ENCODE assay signal across 9 cellular contexts in the genomic region with DNA sequence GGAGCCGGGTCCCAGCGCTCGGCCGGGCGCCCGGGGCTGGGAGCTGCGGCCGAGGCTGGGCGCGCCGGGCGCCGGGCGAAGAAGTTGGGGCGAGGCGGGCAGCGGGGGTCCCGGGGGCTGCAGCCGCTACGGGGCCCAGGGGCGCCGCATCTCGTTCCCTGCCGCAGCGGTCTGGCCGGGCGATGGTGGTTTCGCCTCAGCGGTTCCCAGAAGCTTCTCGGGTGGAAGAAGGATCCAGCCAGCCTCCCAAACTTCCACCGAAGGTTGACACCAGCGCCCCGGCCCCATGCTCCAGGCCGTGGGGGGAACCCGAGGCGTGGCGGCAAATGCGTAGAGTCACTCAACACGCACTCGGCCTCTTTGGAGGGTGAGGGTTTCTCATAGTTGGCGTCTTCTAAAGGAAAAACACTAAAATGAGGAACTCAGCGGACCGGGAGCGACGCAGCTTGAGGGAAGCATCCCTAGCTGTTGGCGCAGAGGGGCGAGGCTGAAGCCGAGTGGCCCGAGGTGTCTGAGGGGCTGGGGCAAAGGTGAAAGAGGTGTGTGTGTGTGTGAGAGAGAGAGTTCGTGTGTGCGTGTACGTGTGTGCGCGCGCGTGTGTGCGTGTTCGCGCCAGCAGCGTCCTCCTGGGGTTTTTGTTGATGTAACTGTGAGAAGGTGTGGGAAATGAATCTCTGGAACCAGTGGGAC. TPM values are rescaled to one million over a fixed set of nuclear protein-coding genes. Genes with fewer than 3 reads are reported as not detected.
DNase-seq lines count a peak whose midpoint lies in the region; ATAC-seq, FAIRE-seq and TF ChIP-seq lines count a peak whose summit lies in the region.
"Had no signal": no experiment of that assay in that cellular context is flagged by ENCODE, and none has a peak within 500 bp of the region (broad histone marks: within the 10 kb centered on the region; RNA-seq: fewer than 3 reads in every experiment).

No MANE protein-coding gene starts in this region.

- POLR2A ChIA-PET in endothelial cell of umbilical vein (lab: Charles Lee): no interaction called here

- peak overlapping the region in 2 of 6 donors; percentile 12 to 51 for H3K27ac Mint-ChIP-seq in naive B cell

- H3K4me3 ChIP-seq in SJCRH30 (peak overlapping the region; percentile 94), endothelial cell of umbilical vein (replicated peaks in 1 of 3; ENCODE audit: insufficient read depth in 1 of 3, low read depth in 1 of 3, low read length in 3 of 3) (peak overlapping the region in 2 of 3 experiments; percentile 31 to 53)

- ATAC-seq in activated T-cell treated with anti-CD3 and anti-CD28 coated beads, Interleukin-2, amount 50 U/mL, for 4 hours: peak; percentile 30 to 55
- ATAC-seq in naive B cell (ENCODE audit: low read depth in 2 of 2) (peak; percentile 46 to 61), HG03457 (IDR thresholded peaks at IDR 0.05; ENCODE audit: unreplicated experiment) (no peak)

- CTCF ChIA-PET in endothelial cell of umbilical vein (lab: Charles Lee): no interaction called here

- H2AFZ ChIP-seq in endothelial cell of umbilical vein (ENCODE audit: low read depth, low read length): peak overlapping the region; percentile 85

- peaks cover 11% of the 10 kb centered on the region for H3K4me1 Mint-ChIP-seq in activated T-cell treated with anti-CD3 and anti-CD28 coated beads, Interleukin-2, amount 50 U/mL, for 4 hours (ENCODE audit: low read depth)
- H3K4me1 Mint-ChIP-seq in naive B cell: peaks cover 12 to 22% (median 13%) of the 10 kb centered on the region in 3 donors

- intact Hi-C loops in endothelial cell of umbilical vein (cut with micrococcal nuclease): loop anchor here (5.0 to 10.0 kb wide), 3 partner anchors 75 to 363 kb away; no protein-coding TSS in a partner anchor

- DNase-seq in activated T-cell treated with anti-CD3 and anti-CD28 coated beads, Interleukin-2, amount 50 U/mL, for 4 hours: no peak
- DNase-seq in activated T-cell treated with anti-CD3 and anti-CD28 coated beads for 4 hours (no peak), SJCRH30 (peak; percentile 45 to 57), endothelial cell of umbilical vein (ENCODE audit: low read depth, low spot score) (peak; percentile 16), naive B cell (peak; percentile 13), midbrain (lab: John Stamatoyannopoulos, UW) (no peak), GF-D8 (lab: John Stamatoyannopoulos, UW) (no peak)

- H3K9me3 ChIP-seq in SJCRH30 (replicated peaks) (no peaks in the 10 kb centered on the region), endothelial cell of umbilical vein (replicated peaks; ENCODE audit: control insufficient read depth, insufficient read depth, low read length) (no peaks in the 10 kb centered on the region)

- H3K4me1 ChIP-seq in SJCRH30 (peaks cover 35% of the 10 kb centered on the region), endothelial cell of umbilical vein (ENCODE audit: control insufficient read depth, extremely low read depth, insufficient read depth, low read length) (no peaks in the 10 kb centered on the region)

- no peak overlapping the region for H3K9ac ChIP-seq in endothelial cell of umbilical vein (replicated peaks; ENCODE audit: extremely low read depth, insufficient read depth, low read length)

- H4K20me1 ChIP-seq in endothelial cell of umbilical vein (replicated peaks; ENCODE audit: control insufficient read depth, extremely low read depth, insufficient read depth, low read length): no peaks in the 10 kb centered on the region

- H3K9me3 Mint-ChIP-seq in activated T-cell treated with anti-CD3 and anti-CD28 coated beads, Interleukin-2, amount 50 U/mL, for 4 hours: no peaks in the 10 kb centered on the region
- peaks cover 0 to 2% (median 0%) of the 10 kb centered on the region in 7 donors for H3K9me3 Mint-ChIP-seq in naive B cell

- BruUV-seq in endothelial cell of umbilical vein (replicated peaks; lab: Mats Ljungman, UMichigan): no TSS peak

- H3K36me3 ChIP-seq in SJCRH30 (peaks cover 3% of the 10 kb centered on the region; the same call in 1 of the 2 replicates), endothelial cell of umbilical vein (ENCODE audit: control insufficient read depth in 2 of 2, extremely low read depth in 1 of 2, insufficient read depth in 2 of 2, low read length in 2 of 2) (no peaks in the 10 kb centered on the region)

- no peak for FAIRE-seq in endothelial cell of umbilical vein (lab: Jason Lieb, UNC)
- FAIRE-seq: frontal cortex had no signal

- dilution Hi-C loops in endothelial cell of umbilical vein (cut with MboI; ENCODE audit: extremely low pct_ligation_motif_present, low sequenced_read_pairs): no loop called here

- no peaks in the 10 kb centered on the region for H3K36me3 Mint-ChIP-seq in activated T-cell treated with anti-CD3 and anti-CD28 coated beads, Interleukin-2, amount 50 U/mL, for 4 hours (ENCODE audit: insufficient read depth)
- peaks cover 0 to 7% of the 10 kb centered on the region in 2 donors for H3K36me3 Mint-ChIP-seq in naive B cell

- peak overlapping the region; percentile 57 for H3K4me3 Mint-ChIP-seq in activated T-cell treated with anti-CD3 and anti-CD28 coated beads, Interleukin-2, amount 50 U/mL, for 4 hours
- peak overlapping the region; percentile 1 to 88 (median 80) for H3K4me3 Mint-ChIP-seq in naive B cell

- H3K4me2 ChIP-seq in endothelial cell of umbilical vein (ENCODE audit: insufficient read depth, low read length): peak overlapping the region; percentile 89

- H3K27me3 Mint-ChIP-seq in activated T-cell treated with anti-CD3 and anti-CD28 coated beads, Interleukin-2, amount 50 U/mL, for 4 hours (ENCODE audit: low read depth): peaks cover 62% of the 10 kb centered on the region
- peaks cover 62 to 75% (median 74%) of the 10 kb centered on the region in 3 donors for H3K27me3 Mint-ChIP-seq in naive B cell

- TF ChIP-seq POLR2A in endothelial cell of umbilical vein (IDR thresholded peaks at IDR 0.05; ENCODE audit: low read depth, low read length): no peak

- no peaks in the 10 kb centered on the region for H3K9me1 ChIP-seq in endothelial cell of umbilical vein (replicated peaks; ENCODE audit: control insufficient read depth, extremely low read depth, insufficient read depth, low read length)

- H3K27me3 ChIP-seq in SJCRH30 (no peaks in the 10 kb centered on the region), endothelial cell of umbilical vein (ENCODE audit: control insufficient read depth in 2 of 2, insufficient read depth in 2 of 2, low read length in 2 of 2) (peaks cover 33 to 53% of the 10 kb centered on the region in 2 experiments)

- H3K79me2 ChIP-seq in endothelial cell of umbilical vein (ENCODE audit: control insufficient read depth, insufficient read depth, low read length): no peaks in the 10 kb centered on the region

- peak overlapping the region; percentile 80 for H3K27ac ChIP-seq in SJCRH30
- no peak overlapping the region for H3K27ac ChIP-seq in endothelial cell of umbilical vein (ENCODE audit: insufficient read depth, low read depth, low read length)

- TF ChIP-seq CTCF in endothelial cell of umbilical vein (IDR thresholded peaks at IDR 0.05; ENCODE audit: extremely low read depth in 1 of 2, insufficient read depth in 1 of 2, low read depth in 1 of 2, low read length in 2 of 2): no peak

TF ChIP-seq in endothelial cell of umbilical vein, 7 proteins besides CTCF, POLR2A, EP300 and RAD21:
- TF ChIP-seq EZH2 (IDR thresholded peaks at IDR 0.05; ENCODE audit: borderline replicate concordance, low read depth, low read length, severe bottlenecking): no peak
- no peak for TF ChIP-seq POLR2AphosphoS5 (IDR thresholded peaks at IDR 0.05; ENCODE audit: insufficient read depth, low read depth, low read length)
- no peak for TF ChIP-seq GATA2 (IDR thresholded peaks at IDR 0.05; ENCODE audit: insufficient read depth, insufficient read length, low read depth, low read length)
- TF ChIP-seq JUN (IDR thresholded peaks at IDR 0.05; ENCODE audit: borderline replicate concordance, insufficient read depth, insufficient read length, low read depth): no peak
- no peak for TF ChIP-seq MYC (IDR thresholded peaks at IDR 0.05; ENCODE audit: low read depth, low read length)
- TF ChIP-seq, protein P1, sequence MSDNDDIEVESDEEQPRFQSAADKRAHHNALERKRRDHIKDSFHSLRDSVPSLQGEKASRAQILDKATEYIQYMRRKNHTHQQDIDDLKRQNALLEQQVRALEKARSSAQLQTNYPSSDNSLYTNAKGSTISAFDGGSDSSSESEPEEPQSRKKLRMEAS (IDR thresholded peaks at IDR 0.05; ENCODE audit: insufficient read depth, insufficient read length): no peak
- no peak for TF ChIP-seq FOS (IDR thresholded peaks at IDR 0.05; ENCODE audit: borderline replicate concordance, insufficient read depth, low read length)

RNA-seq across cellular contexts. Expression of a gene that starts 0.9 kb away (rescaled TPM):
- under 1 TPM in 2 of 3 donors, not detected in 1; 0.18 to 0.35 TPM for total RNA-seq in activated T-cell treated with anti-CD3 and anti-CD28 coated beads, Interleukin-2, amount 50 U/mL, for 4 hours
- 13.4 and 15.3 TPM in 2 replicates for total RNA-seq in SJCRH30 (2014; rRNA removed; shearing (Covaris generic))
- not detected in 2 replicates for total RNA-seq in endothelial cell of umbilical vein
- polyA plus RNA-seq in endothelial cell of umbilical vein (0.07 and 0.10 TPM in 2 replicates), naive B cell (ENCODE audit: low read depth in 6 of 6) (not detected)
- polyA plus RNA-seq in endothelial cell of umbilical vein (2011; cell fraction: cytosol; rRNA removed): 0.07 and 0.10 TPM in 2 replicates
- 0.03 and 0.15 TPM in 2 replicates for polyA plus RNA-seq in endothelial cell of umbilical vein (2011; cell fraction: nucleus; rRNA removed)
- polyA plus RNA-seq in endothelial cell of umbilical vein (2012): not detected in 2 replicates
- polyA minus RNA-seq in endothelial cell of umbilical vein: 0.34 TPM in 1 of 2 replicates, not detected in the other
- not detected for polyA minus RNA-seq in endothelial cell of umbilical vein (2011; cell fraction: cytosol; rRNA and poly(A)+ RNA removed)
- polyA minus RNA-seq in endothelial cell of umbilical vein (2011; cell fraction: nucleus; rRNA and poly(A)+ RNA removed): not detected in 2 replicates

Comparison
In these comparisons a context has a peak if more than half of its experiments do, and no peak if none do; other contexts are left out.
1. DNase-seq: peak in SJCRH30 (2 of 2), endothelial cell of umbilical vein (single experiment) and naive B cell (single experiment); none in activated T-cell treated with anti-CD3 and anti-CD28 coated beads, Interleukin-2, amount 50 U/mL, for 4 hours (single experiment), activated T-cell treated with anti-CD3 and anti-CD28 coated beads for 4 hours (single experiment), midbrain (single experiment) and GF-D8 (single experiment).
2. RNA of a gene that starts 0.9 kb away (total RNA-seq): 13.4 to 15.3 TPM in SJCRH30; 0.18 to 0.35 TPM in activated T-cell treated with anti-CD3 and anti-CD28 coated beads, Interleukin-2, amount 50 U/mL, for 4 hours and not detected in endothelial cell of umbilical vein; every median in the first group is over 10 times any median in the second.